In genomic region chr12:61891632-61892031, GRCh38 we compare ENCODE assay signal across 32 cellular contexts.
DNase-seq lines count a peak whose midpoint lies in the region; ATAC-seq and TF ChIP-seq lines count a peak whose summit lies in the region.
"Had no signal": no experiment of that assay in that cellular context is flagged by ENCODE, and none has a peak within 500 bp of the region (broad histone marks: within the 10 kb centered on the region; RNA-seq: fewer than 3 reads in every experiment).

No MANE protein-coding gene starts in this region.

- CTCF ChIA-PET in PC-3 (lab: Charles Lee) = no interaction called here

- TF ChIP-seq CTCF in PC-3 (conservative IDR thresholded peaks at IDR 0.05; ENCODE audit: low read depth, low read length) = no peak
- TF ChIP-seq CTCF in hepatocyte (IDR thresholded peaks at IDR 0.05; ENCODE audit: poor library complexity) = no peak
- TF ChIP-seq CTCF in upper lobe of right lung (IDR thresholded peaks at IDR 0.05) = no peak

- in situ Hi-C loops in GM23248 (cut with MboI) = no loop called here

- peak; percentile 24; the same call in 1 of the 2 replicates for ATAC-seq in PC-3
- peak; percentile 24 for ATAC-seq in upper lobe of right lung
- no peak for ATAC-seq in activated naive CD4-positive, alpha-beta T cell treated with anti-CD3 and anti-CD28 coated beads, Interleukin-2, amount 50 U/mL, for 72 hours
- ATAC-seq in HG02571 (IDR thresholded peaks at IDR 0.05; ENCODE audit: unreplicated experiment) = no peak
- ATAC-seq: activated CD8-positive, alpha-beta T cell treated with anti-CD3 and anti-CD28 coated beads, Interleukin-2, amount 10 ng/mL, durations not matched to agents 7 days and 5 days; activated T-helper 17 cell treated with anti-CD3 and anti-CD28 coated beads, Interleukin-2, amount 50 U/mL, for 72 hours; left ventricle myocardium superior; right cardiac atrium had no signal

- H2AFZ ChIP-seq in GM23248 (no peak overlapping the region), PC-3 (ENCODE audit: low read length) (no peak overlapping the region), hepatocyte (no peak overlapping the region)

- no peaks in the 10 kb centered on the region for H3F3A ChIP-seq in GM23248 (ENCODE audit: insufficient read depth)
- H3F3A ChIP-seq in PC-3 (ENCODE audit: low read length, unreplicated experiment) = no peaks in the 10 kb centered on the region

- H3K36me3 Mint-ChIP-seq in activated naive CD4-positive, alpha-beta T cell treated with anti-CD3 and anti-CD28 coated beads, Interleukin-2, amount 50 U/mL, for 72 hours = no peaks in the 10 kb centered on the region

- H3K9ac ChIP-seq in GM23248 (no peak overlapping the region), PC-3 (ENCODE audit: low read length) (no peak overlapping the region)
- H3K9ac ChIP-seq: BLaER1 treated with 17β-estradiol and CSF1 and Interleukin-3, amounts not matched to agents 10 nM and 100 nM; KMS-11 had no signal

- H3K36me3 ChIP-seq in GM23248 (ENCODE audit: low read depth) = no peaks in the 10 kb centered on the region
- H3K36me3 ChIP-seq in PC-3 (ENCODE audit: low read depth, low read length) = no peaks in the 10 kb centered on the region
- H3K36me3 ChIP-seq in hepatocyte (replicated peaks; ENCODE audit: insufficient read depth, low read depth) = no peaks in the 10 kb centered on the region
- H3K36me3 ChIP-seq in upper lobe of right lung = no peaks in the 10 kb centered on the region
- H3K36me3 ChIP-seq: BLaER1 treated with 17β-estradiol and CSF1 and Interleukin-3, amounts not matched to agents 10 nM and 100 nM; cardiac muscle cell; colonic mucosa; neutrophil; spleen; stomach; tibial artery; WERI-Rb-1 had no signal

- peak; percentile 9 for DNase-seq in GM23248
- DNase-seq in PC-3 = peak; percentile 10
- DNase-seq in hepatocyte (ENCODE audit: low spot score) = peak; percentile 11
- DNase-seq in upper lobe of right lung = no peak
- DNase-seq in DMS153 (lab: John Stamatoyannopoulos, UW) = no peak
- DNase-seq in activated naive CD4-positive, alpha-beta T cell treated with anti-CD3 and anti-CD28 coated beads, Interleukin-2, amount 50 U/mL, for 72 hours (ENCODE audit: low spot score in 2 of 2) = no peak
- DNase-seq: activated CD4-positive, alpha-beta T cell treated with anti-CD3 and anti-CD28 coated beads for 4 hours; activated CD8-positive, alpha-beta T cell treated with anti-CD3 and anti-CD28 coated beads, Interleukin-2, amount 10 ng/mL, durations not matched to agents 7 days and 5 days; activated naive CD4-positive, alpha-beta T cell treated with anti-CD3 and anti-CD28 coated beads, Interleukin-2, amount 50 U/mL, for 16 hours; amygdala; colonic mucosa; COR-L47; DND-41; effector CD4-positive, alpha-beta T cell; left ventricle myocardium superior; NCI-H1417 treated with DMSO at 0.1 percent for 48 hours; NCI-H2029 treated with DMSO at 0.1 percent for 48 hours; NCI-H69; posterior cingulate gyrus; right cardiac atrium; spleen; stimulated activated CD4-positive, alpha-beta T cell treated with anti-CD3 and anti-CD28 coated beads, Interleukin-2, amount 100 ng/mL, for 24 hours; stomach; tibial artery; WERI-Rb-1 had no signal

- no peak overlapping the region for H3K4me3 ChIP-seq in GM23248
- no peak overlapping the region for H3K4me3 ChIP-seq in PC-3 (ENCODE audit: low read length)
- H3K4me3 ChIP-seq in hepatocyte = no peak overlapping the region
- H3K4me3 ChIP-seq in upper lobe of right lung = no peak overlapping the region
- H3K4me3 ChIP-seq: BLaER1 treated with 17β-estradiol and CSF1 and Interleukin-3, amounts not matched to agents 10 nM and 100 nM; cardiac muscle cell; colonic mucosa; spleen; stomach; tibial artery had no signal

- intact Hi-C loops in PC-3 (cut with micrococcal nuclease) (no loop called here), upper lobe of right lung (cut with DNase I) (no loop called here)

- H3K4me1 ChIP-seq in GM23248 (ENCODE audit: insufficient read depth) (no peaks in the 10 kb centered on the region), PC-3 (ENCODE audit: insufficient read depth, low read length) (no peaks in the 10 kb centered on the region), hepatocyte (ENCODE audit: insufficient read depth) (no peaks in the 10 kb centered on the region), upper lobe of right lung (no peaks in the 10 kb centered on the region)
- H3K4me1 ChIP-seq: colonic mucosa, spleen, stomach, tibial artery had no signal

- H3K27ac ChIP-seq in GM23248 (no peak overlapping the region), PC-3 (ENCODE audit: low read length) (no peak overlapping the region), hepatocyte (no peak overlapping the region), upper lobe of right lung (no peak overlapping the region)
- H3K27ac ChIP-seq: BLaER1 treated with 17β-estradiol and CSF1 and Interleukin-3, amounts not matched to agents 10 nM and 100 nM; cardiac muscle cell; colonic mucosa; KMS-11; neutrophil; stomach; tibial artery; WERI-Rb-1 had no signal

- H3K9me3 ChIP-seq in GM23248 (ENCODE audit: low read depth) (no peaks in the 10 kb centered on the region), PC-3 (ENCODE audit: low read length) (no peaks in the 10 kb centered on the region), hepatocyte (ENCODE audit: low read depth) (no peaks in the 10 kb centered on the region), upper lobe of right lung (no peaks in the 10 kb centered on the region)
- H3K9me3 ChIP-seq: BLaER1 treated with 17β-estradiol and CSF1 and Interleukin-3, amounts not matched to agents 10 nM and 100 nM; colonic mucosa; neutrophil; spleen; stomach; tibial artery had no signal

- BruUV-seq in PC-3 (replicated peaks; lab: Mats Ljungman, UMichigan) = no TSS peak

- H3K9me3 Mint-ChIP-seq in activated naive CD4-positive, alpha-beta T cell treated with anti-CD3 and anti-CD28 coated beads, Interleukin-2, amount 50 U/mL, for 72 hours = peaks cover 0 to 9% of the 10 kb centered on the region in 2 donors
- H3K9me3 Mint-ChIP-seq: T-helper 2 cell treated with Interferon-gamma antibody and Interleukin-4, amounts not matched to agents 5 μg/mL and 100 μg/mL, for 36 hours had no signal

- H4K20me1 ChIP-seq in GM23248 (ENCODE audit: insufficient read depth) (no peaks in the 10 kb centered on the region), PC-3 (ENCODE audit: low read length) (no peaks in the 10 kb centered on the region), hepatocyte (ENCODE audit: insufficient read depth, poor library complexity, severe bottlenecking) (no peaks in the 10 kb centered on the region)
- H4K20me1 ChIP-seq: BLaER1 treated with 17β-estradiol and CSF1 and Interleukin-3, amounts not matched to agents 10 nM and 100 nM had no signal

- H3K4me2 ChIP-seq in GM23248 (ENCODE audit: unreplicated experiment) (no peak overlapping the region), PC-3 (ENCODE audit: low read length) (no peak overlapping the region), hepatocyte (no peak overlapping the region)
- H3K4me2 ChIP-seq: KMS-11 had no signal

- no peaks in the 10 kb centered on the region for H3K79me2 ChIP-seq in GM23248 (ENCODE audit: insufficient read depth)
- no peaks in the 10 kb centered on the region for H3K79me2 ChIP-seq in PC-3 (ENCODE audit: low read length)
- H3K79me2 ChIP-seq in hepatocyte = no peaks in the 10 kb centered on the region

- no peak overlapping the region for H3K27ac Mint-ChIP-seq in activated naive CD4-positive, alpha-beta T cell treated with anti-CD3 and anti-CD28 coated beads, Interleukin-2, amount 50 U/mL, for 72 hours
- H3K27ac Mint-ChIP-seq: activated CD8-positive, alpha-beta T cell treated with anti-CD3 and anti-CD28 coated beads, Interleukin-2, amount 10 ng/mL, durations not matched to agents 7 days and 5 days; activated T-helper 17 cell treated with anti-CD3 and anti-CD28 coated beads, Interleukin-2, amount 50 U/mL, for 72 hours; T-helper 2 cell treated with Interferon-gamma antibody and Interleukin-4, amounts not matched to agents 5 μg/mL and 100 μg/mL, for 36 hours had no signal

- POLR2A ChIA-PET in PC-3 (lab: Charles Lee; ENCODE audit: unreplicated experiment) = no interaction called here

- WGBS in GM23248 (ENCODE audit: low coverage in 1 of 2, low lambda C conversion rate in 2 of 2, missing lambda C conversion rate in 2 of 2), 2 experiments = 0 to 3% methylated on average over 1 of the region's 1 CpG
- WGBS in hepatocyte (ENCODE audit: low lambda C conversion rate, missing lambda C conversion rate) = 58% methylated on average over 1 of the region's 1 CpG

- H3K9me2 ChIP-seq in GM23248 (ENCODE audit: insufficient read depth) = no peaks in the 10 kb centered on the region
- no peaks in the 10 kb centered on the region for H3K9me2 ChIP-seq in PC-3 (replicated peaks; ENCODE audit: low read length)
- H3K9me2 ChIP-seq in hepatocyte (replicated peaks; ENCODE audit: insufficient read depth) = no peaks in the 10 kb centered on the region

- H3K27me3 ChIP-seq in GM23248 (replicated peaks; ENCODE audit: insufficient read depth) = no peaks in the 10 kb centered on the region
- H3K27me3 ChIP-seq in PC-3 (ENCODE audit: low read length) = no peaks in the 10 kb centered on the region
- H3K27me3 ChIP-seq in hepatocyte = no peaks in the 10 kb centered on the region
- no peaks in the 10 kb centered on the region for H3K27me3 ChIP-seq in upper lobe of right lung
- H3K27me3 ChIP-seq: BLaER1 treated with 17β-estradiol and CSF1 and Interleukin-3, amounts not matched to agents 10 nM and 100 nM; cardiac muscle cell; colonic mucosa; neutrophil; spleen; stomach; tibial artery had no signal

Comparison
In these comparisons a context has a peak if more than half of its experiments do, and no peak if none do; other contexts are left out.
1. DNase-seq: peak in GM23248 (single experiment), PC-3 (single experiment) and hepatocyte (single experiment); none in upper lobe of right lung (single experiment), DMS153 (single experiment) and activated naive CD4-positive, alpha-beta T cell treated with anti-CD3 and anti-CD28 coated beads, Interleukin-2, amount 50 U/mL, for 72 hours (0 of 2).
2. ATAC-seq: peak in PC-3 (single experiment) and upper lobe of right lung (single experiment); none in activated naive CD4-positive, alpha-beta T cell treated with anti-CD3 and anti-CD28 coated beads, Interleukin-2, amount 50 U/mL, for 72 hours (0 of 2) and HG02571 (single experiment).